Comparison of ENCODE assay signal across 15 cellular contexts in the genomic region with DNA sequence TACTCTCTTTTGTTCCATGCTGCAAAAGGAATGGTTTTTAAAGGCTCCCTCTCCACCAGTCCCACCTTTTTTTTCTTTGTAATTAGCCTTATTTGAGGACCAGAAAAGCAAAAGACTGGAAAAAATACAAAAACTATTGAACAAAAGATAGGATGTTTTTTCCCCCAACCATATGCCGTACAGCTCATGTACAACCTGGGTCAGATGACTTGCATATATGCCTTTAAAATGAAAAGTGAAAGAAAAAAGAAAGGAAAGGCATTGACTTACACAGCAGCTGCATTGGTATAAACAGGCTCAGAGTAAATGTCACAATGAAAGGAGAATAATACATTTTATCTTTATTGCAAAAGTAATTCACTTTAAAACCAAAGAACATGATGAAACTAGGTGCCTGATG.
DNase-seq lines count a peak whose midpoint lies in the region; ATAC-seq and TF ChIP-seq lines count a peak whose summit lies in the region.
"Had no signal": no experiment of that assay in that cellular context is flagged by ENCODE, and none has a peak within 500 bp of the region (broad histone marks: within the 10 kb centered on the region; RNA-seq: fewer than 3 reads in every experiment).

No MANE protein-coding gene starts in this region.

- peak overlapping the region; percentile 89 to 92 for H3K27ac Mint-ChIP-seq in effector memory CD8-positive, alpha-beta T cell
- H3K27ac Mint-ChIP-seq: HFFc6 had no signal

- ATAC-seq in GM18508 (IDR thresholded peaks at IDR 0.05; ENCODE audit: insufficient read depth, unreplicated experiment) (peak; percentile 77), GM19467 (IDR thresholded peaks at IDR 0.05; ENCODE audit: unreplicated experiment) (peak; percentile 82), HG03432 (IDR thresholded peaks at IDR 0.05; ENCODE audit: unreplicated experiment) (peak; percentile 79), HG03025 (IDR thresholded peaks at IDR 0.05; ENCODE audit: low FRiP score, unreplicated experiment) (no peak)
- ATAC-seq in effector memory CD8-positive, alpha-beta T cell (replicated peaks) = peak; percentile 95
- ATAC-seq: foreskin keratinocyte had no signal

- intact Hi-C loops in lower leg skin (cut with DNase I; ENCODE audit: low total_unique reads) = no loop called here

- H3K36me3 ChIP-seq in H7 (replicated peaks; ENCODE audit: control insufficient read depth, insufficient read depth, low read length) = no peaks in the 10 kb centered on the region
- H3K36me3 ChIP-seq: breast epithelium, MG63 had no signal

- no peaks in the 10 kb centered on the region for H3K27me3 ChIP-seq in H7 (ENCODE audit: control insufficient read depth, insufficient read depth, low read length)
- H3K27me3 ChIP-seq: breast epithelium, foreskin keratinocyte, MG63 had no signal

- TF ChIP-seq CTCF in lower leg skin (IDR thresholded peaks at IDR 0.05) = no peak

- H3K4me1 Mint-ChIP-seq in effector memory CD8-positive, alpha-beta T cell (ENCODE audit: low read depth in 2 of 2) = peaks cover 12 to 15% of the 10 kb centered on the region in 2 donors

- H3K36me3 Mint-ChIP-seq in effector memory CD8-positive, alpha-beta T cell (ENCODE audit: insufficient read depth) = no peaks in the 10 kb centered on the region

- H3K4me3 ChIP-seq in lower leg skin (ENCODE audit: low read depth, poor library complexity, severe bottlenecking) = no peak overlapping the region
- H3K4me3 ChIP-seq in H7 (ENCODE audit: insufficient read depth, low read depth, low read length) = no peak overlapping the region
- H3K4me3 ChIP-seq: breast epithelium, MG63 had no signal

- H3K27me3 Mint-ChIP-seq in effector memory CD8-positive, alpha-beta T cell = no peaks in the 10 kb centered on the region

- peak overlapping the region; percentile 67 to 77 for H3K4me3 Mint-ChIP-seq in effector memory CD8-positive, alpha-beta T cell
- H3K4me3 Mint-ChIP-seq: HFFc6 had no signal

- H3K9me3 Mint-ChIP-seq in effector memory CD8-positive, alpha-beta T cell = no peaks in the 10 kb centered on the region

- TF ChIP-seq POLR2A in lower leg skin (IDR thresholded peaks at IDR 0.05) = no peak

- DNase-seq in effector memory CD8-positive, alpha-beta T cell = no peak
- DNase-seq in lower leg skin (ENCODE audit: low spot score in 2 of 2) = no peak
- no peak for DNase-seq in A172 (ENCODE audit: low spot score)
- DNase-seq in H7 = no peak
- DNase-seq: activated CD4-positive, CD25-positive, alpha-beta regulatory T cell; foreskin keratinocyte; HFFc6; MG63; midbrain; RPMI8226 had no signal

- WGBS in lower leg skin, 2 donors = 73% methylated on average over 1 of the region's 1 CpG
